In genomic region chr11:44306469-44307244, GRCh38 we compare ENCODE assay signal across 15 cellular contexts. TPM values are rescaled to one million over a fixed set of nuclear protein-coding genes. Genes with fewer than 3 reads are reported as not detected.
DNase-seq lines count a peak whose midpoint lies in the region; ATAC-seq, FAIRE-seq and TF ChIP-seq lines count a peak whose summit lies in the region.
"Had no signal": no experiment of that assay in that cellular context is flagged by ENCODE, and none has a peak within 500 bp of the region (broad histone marks: within the 10 kb centered on the region; RNA-seq: fewer than 3 reads in every experiment).

No MANE protein-coding gene starts in this region.

- peak overlapping the region; percentile 61; the same call in 1 of the 2 replicates for H2AK5ac ChIP-seq in H1 (ENCODE audit: low read depth, low read length)

- H2BK5ac ChIP-seq in H1 (ENCODE audit: low read depth, low read length) = peak overlapping the region; percentile 30; the same call in 1 of the 2 replicates

- no peak overlapping the region for H4K91ac ChIP-seq in H1 (replicated peaks; ENCODE audit: insufficient read length, low read length)

- no peak overlapping the region for H3K14ac ChIP-seq in H1 (ENCODE audit: insufficient read length)

- H3K9ac ChIP-seq in NT2/D1 (ENCODE audit: insufficient read length, low read depth) (peak overlapping the region; percentile 62), H1 (replicated peaks in 1 of 4; ENCODE audit: extremely low read depth in 1 of 4, low read depth in 3 of 4, low read length in 3 of 4) (no peak overlapping the region)

- H4K20me1 ChIP-seq in H1 (replicated peaks in 1 of 2; ENCODE audit: control insufficient read depth in 1 of 2, insufficient read depth in 2 of 2, low read length in 2 of 2) = peaks cover 16 to 20% of the 10 kb centered on the region in 2 experiments

- peaks cover 97% of the 10 kb centered on the region for H3K27me3 Mint-ChIP-seq in T-helper 1 cell treated with Interleukin-12 subunit alpha and Interleukin-12 subunit beta and Interleukin-4 antibody, amounts not matched to agents 30 μg/mL and 1 μg/mL, for 36 hours (ENCODE audit: low read depth)

- H3K56ac ChIP-seq in H1 (replicated peaks; ENCODE audit: insufficient read length, low read depth, low read length) = no peak overlapping the region

- peaks cover 99% of the 10 kb centered on the region for H3K27me3 ChIP-seq in NT2/D1 (ENCODE audit: insufficient read depth, insufficient read length)
- H3K27me3 ChIP-seq in H1 (replicated peaks in 1 of 4; ENCODE audit: control insufficient read depth in 3 of 4, extremely low read depth in 1 of 4, insufficient read depth in 3 of 4, low read length in 3 of 4) = peaks cover 97 to 100% (median 98%) of the 10 kb centered on the region in 4 experiments
- peaks cover 100% of the 10 kb centered on the region for H3K27me3 ChIP-seq in neutrophil

- H2BK120ac ChIP-seq in H1 (replicated peaks; ENCODE audit: low read depth, low read length) = no peak overlapping the region

- H3K4me2 ChIP-seq in H1 (ENCODE audit: insufficient read depth in 1 of 2, low read depth in 2 of 2, low read length in 2 of 2) = peak overlapping the region; percentile 62 to 65

- H3K9me3 Mint-ChIP-seq in T-helper 1 cell treated with Interleukin-12 subunit alpha and Interleukin-12 subunit beta and Interleukin-4 antibody, amounts not matched to agents 30 μg/mL and 1 μg/mL, for 36 hours = no peaks in the 10 kb centered on the region

- no peak for TF ChIP-seq EP300 in H1 (IDR thresholded peaks at IDR 0.05; ENCODE audit: borderline replicate concordance in 1 of 2, low read depth in 2 of 2, low read length in 2 of 2)

- ATAC-seq in GM19351 (IDR thresholded peaks at IDR 0.05; ENCODE audit: unreplicated experiment) = no peak
- ATAC-seq: left ventricle myocardium superior had no signal

- no peak overlapping the region; the same call in 1 of the 2 replicates for H2BK20ac ChIP-seq in H1 (ENCODE audit: low read length)

- no peak for TF ChIP-seq RAD21 in H1 (IDR thresholded peaks at IDR 0.05 in 1 of 2, conservative IDR thresholded peaks at IDR 0.05 in 1 of 2; ENCODE audit: low read depth in 2 of 2, low read length in 2 of 2)

- no peak overlapping the region for H3K23ac ChIP-seq in H1 (ENCODE audit: insufficient read length)

- H3K9me3 ChIP-seq in NT2/D1 (ENCODE audit: insufficient read depth, low read length) (no peaks in the 10 kb centered on the region), H1 (ENCODE audit: insufficient read depth in 2 of 2, low read depth in 1 of 2, low read length in 1 of 2) (no peaks in the 10 kb centered on the region; a peak in 1 of 4 replicates), neutrophil (no peaks in the 10 kb centered on the region)
- H3K9me3 ChIP-seq: psoas muscle had no signal

- H3K4me1 ChIP-seq in NT2/D1 (ENCODE audit: insufficient read depth, insufficient read length) = peaks cover 16% of the 10 kb centered on the region
- H3K4me1 ChIP-seq in H1 (replicated peaks in 1 of 4; ENCODE audit: control insufficient read depth in 3 of 4, insufficient read depth in 4 of 4, low read length in 3 of 4) = peaks cover 3 to 34% (median 23%) of the 10 kb centered on the region in 4 experiments
- peaks cover 19 to 36% of the 10 kb centered on the region in 2 experiments for H3K4me1 ChIP-seq in neutrophil (ENCODE audit: control insufficient read depth in 1 of 2, insufficient read depth in 1 of 2, low read depth in 1 of 2, low read length in 1 of 2)

- H2BK15ac ChIP-seq in H1 (ENCODE audit: low read length) = no peak overlapping the region

- H4K8ac ChIP-seq in H1 (ENCODE audit: extremely low read depth, insufficient read depth, low read length) = no peak overlapping the region

- no peak for DNase-seq in T-helper 1 cell
- no peak for DNase-seq in NT2/D1 (ENCODE audit: low read depth, low spot score)
- peak in 1 of 2 experiments; percentile 73 for DNase-seq in H1 (ENCODE audit: low read depth in 1 of 2, low spot score in 2 of 2)
- no peak for DNase-seq in DMS79 (lab: John Stamatoyannopoulos, UW)
- DNase-seq in NCI-H1092 (lab: John Stamatoyannopoulos, UW) = no peak
- DNase-seq: left ventricle myocardium superior; NCI-H345; psoas muscle; stimulated activated CD4-positive, alpha-beta T cell treated with anti-CD3 and anti-CD28 coated beads, Interleukin-4, amount 100 ng/mL, for 24 hours had no signal

- peaks cover 30% of the 10 kb centered on the region for H3K4me1 Mint-ChIP-seq in T-helper 1 cell treated with Interleukin-12 subunit alpha and Interleukin-12 subunit beta and Interleukin-4 antibody, amounts not matched to agents 30 μg/mL and 1 μg/mL, for 36 hours (ENCODE audit: low read depth)

- H3K36me3 ChIP-seq in NT2/D1 (ENCODE audit: insufficient read depth, insufficient read length, low read length) (no peaks in the 10 kb centered on the region), H1 (ENCODE audit: control insufficient read depth in 2 of 4, insufficient read depth in 4 of 4, low read length in 3 of 4) (no peaks in the 10 kb centered on the region), neutrophil (no peaks in the 10 kb centered on the region)

- H3K27ac ChIP-seq in H1 (ENCODE audit: low read depth, low read length) (no peak overlapping the region), neutrophil (no peak overlapping the region)
- H3K27ac ChIP-seq: HL-60, psoas muscle had no signal

- peak overlapping the region; percentile 71; the same call in 1 of the 2 replicates for H3K18ac ChIP-seq in H1 (ENCODE audit: extremely low read depth, low read length)

- no peak overlapping the region for H4K5ac ChIP-seq in H1 (ENCODE audit: insufficient read length, low read depth, low read length)

- 10% methylated on average over 20 of the region's 20 CpGs; no CpG with 5 or more reads in 1 of the 2 experiments for WGBS in H1 (ENCODE audit: extremely low coverage in 1 of 2, insufficient coverage in 1 of 2, insufficient read length in 1 of 2, insufficient replicate concordance in 2 of 2, low coverage in 1 of 2, low lambda C conversion rate in 2 of 2, missing lambda C conversion rate in 1 of 2), 2 experiments

- 0 out of 2 replicates have a peak overlapping the region, but pooled peaks have one; percentile 63 for H2BK12ac ChIP-seq in H1 (ENCODE audit: low read depth, low read length)

- peaks cover 7% of the 10 kb centered on the region; the same call in 1 of the 2 replicates for H3K23me2 ChIP-seq in H1 (ENCODE audit: low read depth, low read length)

- peak overlapping the region; percentile 49 for H3K27ac Mint-ChIP-seq in T-helper 1 cell treated with Interleukin-12 subunit alpha and Interleukin-12 subunit beta and Interleukin-4 antibody, amounts not matched to agents 30 μg/mL and 1 μg/mL, for 36 hours

- H3K79me1 ChIP-seq in H1 (ENCODE audit: low read depth, low read length) = no peaks in the 10 kb centered on the region

- H3K36me3 Mint-ChIP-seq in T-helper 1 cell treated with Interleukin-12 subunit alpha and Interleukin-12 subunit beta and Interleukin-4 antibody, amounts not matched to agents 30 μg/mL and 1 μg/mL, for 36 hours (ENCODE audit: low read depth) = peaks cover 8% of the 10 kb centered on the region

- CTCF ChIA-PET in H1 (lab: Charles Lee; ENCODE audit: partially characterized antibody) = interaction anchor here (0.7 to 5.2 kb wide), 10 partner anchors 10 to 447 kb away, joined by 3 to 28 read pairs (median 4); no protein-coding TSS in a partner anchor

- H3K4ac ChIP-seq in H1 (replicated peaks; ENCODE audit: insufficient read length, low read depth, low read length) = no peak overlapping the region

- TF ChIP-seq CTCF in H1 (IDR thresholded peaks at IDR 0.05; ENCODE audit: control extremely low read depth in 1 of 3, insufficient read depth in 1 of 3, low read depth in 1 of 3, low read length in 3 of 3) = no peak
- TF ChIP-seq CTCF in neutrophil (IDR thresholded peaks at IDR 0.05) = no peak

- H3K4me3 Mint-ChIP-seq in T-helper 1 cell treated with Interleukin-12 subunit alpha and Interleukin-12 subunit beta and Interleukin-4 antibody, amounts not matched to agents 30 μg/mL and 1 μg/mL, for 36 hours = peak overlapping the region; percentile 63

- H3K4me3 ChIP-seq in NT2/D1 (ENCODE audit: insufficient read length, low read depth) (peak overlapping the region; percentile 25), H1 (ENCODE audit: extremely low read depth in 1 of 4, insufficient read depth in 2 of 4, low read depth in 3 of 4, low read length in 4 of 4) (peak overlapping the region in 1 of 4 experiments; percentile 44; a peak in 3 of 8 replicates), neutrophil (ENCODE audit: low read depth in 1 of 2, low read length in 1 of 2) (peak overlapping the region; percentile 65 to 68)

- H3K79me2 ChIP-seq in H1 (ENCODE audit: control insufficient read depth in 1 of 2, insufficient read depth in 2 of 2, low read length in 2 of 2) = no peaks in the 10 kb centered on the region

- FAIRE-seq in H1 (lab: Jason Lieb, UNC) = no peak
- FAIRE-seq: colon, TTC549 had no signal

- no peak overlapping the region for H2AFZ ChIP-seq in H1 (ENCODE audit: low read length)

- TF ChIP-seq POLR2A in H1 (IDR thresholded peaks at IDR 0.05; ENCODE audit: control extremely low read depth in 1 of 2, low read depth in 2 of 2, low read length in 2 of 2) = no peak

- POLR2A ChIA-PET in H1 (lab: Charles Lee; ENCODE audit: partially characterized antibody) = interaction anchor here (0.9 to 6.7 kb wide), 2 partner anchors 12 to 23 kb away, joined by 3 to 47 read pairs; no protein-coding TSS in a partner anchor

TF ChIP-seq in H1, 55 proteins besides CTCF, POLR2A, EP300 and RAD21 (continues in another document):
- TF ChIP-seq NRF1 (IDR thresholded peaks at IDR 0.05; ENCODE audit: low read depth, low read length) = no peak
- TF ChIP-seq RFX5 (IDR thresholded peaks at IDR 0.05; ENCODE audit: borderline replicate concordance, low read depth, low read length) = no peak
- TF ChIP-seq CREB1 (IDR thresholded peaks at IDR 0.05) = no peak
- TF ChIP-seq SUZ12 (IDR thresholded peaks at IDR 0.05; ENCODE audit: low read length) = peak; percentile 83
- no peak for TF ChIP-seq JUN (IDR thresholded peaks at IDR 0.05; ENCODE audit: low read depth, low read length)
- TF ChIP-seq EZH2 (IDR thresholded peaks at IDR 0.05; ENCODE audit: low read depth, low read length, severe bottlenecking) = peak; percentile 67
- TF ChIP-seq BRCA1 (IDR thresholded peaks at IDR 0.05; ENCODE audit: low read depth, low read length) = no peak
- no peak for TF ChIP-seq CEBPB (IDR thresholded peaks at IDR 0.05; ENCODE audit: low read depth, low read length)
- TF ChIP-seq KDM4A (IDR thresholded peaks at IDR 0.05; ENCODE audit: low read depth, low read length, severe bottlenecking) = no peak
- no peak for TF ChIP-seq TCF12 (IDR thresholded peaks at IDR 0.05; ENCODE audit: low read depth, low read length)

RNA-seq across cellular contexts. Expression of gene ALX4, which starts 3.3 kb away (rescaled TPM):
- not detected in 2 replicates for total RNA-seq in H1 (2021; fragmentation: NEBNext Ultra II Directional; extraction: Animal tissue kit (Norgen Biotek cat#: 25700))
- not detected in 2 replicates for polyA plus RNA-seq in H1 (2011; rRNA removed)
- polyA plus RNA-seq in H1 (2011; cell fraction: cytosol; rRNA removed) = not detected
- polyA plus RNA-seq in H1 (2011; cell fraction: nucleus; rRNA removed) = not detected
- polyA plus RNA-seq in H1 (2012, experiment 1 of 2) = 0.05 to 0.06 TPM in 2 of 4 replicates, not detected in the others
- not detected for polyA plus RNA-seq in H1 (2012, experiment 2 of 2)
- not detected for polyA plus RNA-seq in H1 (2013, experiment 1 of 2)
- polyA plus RNA-seq in H1 (2013, experiment 2 of 2) = not detected
- polyA minus RNA-seq in H1 (2011; rRNA and poly(A)+ RNA removed) = not detected in 2 replicates
- not detected for polyA minus RNA-seq in H1 (2011; cell fraction: cytosol; rRNA and poly(A)+ RNA removed)
- polyA minus RNA-seq in H1 (2011; cell fraction: nucleus; rRNA and poly(A)+ RNA removed) = not detected
